Comparison of ENCODE assay signal across 8 cellular contexts in the genomic region with DNA sequence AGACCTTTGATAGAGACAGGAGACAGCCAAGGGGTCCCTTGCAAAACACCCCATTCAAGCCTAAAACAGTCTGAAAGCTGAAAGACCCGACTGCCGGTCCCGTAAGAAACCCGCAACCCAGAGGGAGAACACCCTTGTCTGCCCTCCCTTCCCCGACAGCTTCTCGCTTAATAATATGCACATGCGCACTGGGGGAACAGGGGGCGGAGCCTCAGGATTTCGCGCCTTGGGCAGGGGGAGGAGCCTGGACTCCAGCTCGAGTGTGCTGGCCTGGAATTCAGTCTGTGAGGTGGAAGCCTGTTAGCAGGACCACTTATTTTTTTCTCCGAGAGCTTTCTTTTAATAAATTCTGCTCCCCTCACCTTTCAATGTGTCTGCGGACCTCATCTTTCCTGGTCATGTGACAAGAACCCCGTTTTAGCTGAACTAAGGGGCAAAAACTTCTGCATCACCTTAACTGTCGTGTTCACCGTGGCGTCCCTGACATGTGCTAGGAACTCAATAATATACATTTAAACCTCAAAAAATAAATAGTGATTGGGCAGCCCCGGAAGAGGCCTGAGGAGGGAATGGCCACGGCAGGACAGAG. TPM values are rescaled to one million over a fixed set of nuclear protein-coding genes. Genes with fewer than 3 reads are reported as not detected.
DNase-seq lines count a peak whose midpoint lies in the region; ATAC-seq and TF ChIP-seq lines count a peak whose summit lies in the region.

No MANE protein-coding gene starts in this region.

- H3K36me3 ChIP-seq in thoracic aorta = no peaks in the 10 kb centered on the region

- H3K27ac ChIP-seq in thoracic aorta = peak overlapping the region; percentile 77 to 84

- H3K27me3 ChIP-seq in thoracic aorta (replicated peaks; ENCODE audit: insufficient read depth) = no peaks in the 10 kb centered on the region

- DNase-seq in EH (ENCODE audit: low read depth) = peak; percentile 73
- DNase-seq in activated CD4-positive, alpha-beta T cell treated with anti-CD3 and anti-CD28 coated beads for 48 hours = peak; percentile 85
- DNase-seq in nucleus accumbens (lab: John Stamatoyannopoulos, UW) = peak in 44 of 56 donors; percentile 9 to 71 (median 34)
- no peak for DNase-seq in thoracic aorta (ENCODE audit: low spot score)
- DNase-seq in NCI-H146 (lab: John Stamatoyannopoulos, UW) = no peak

- peak overlapping the region; percentile 71 for H3K4me3 ChIP-seq in thoracic aorta

- ATAC-seq in HG03064 (IDR thresholded peaks at IDR 0.05; ENCODE audit: low read depth, unreplicated experiment) (peak; percentile 62), esophagus mucosa (peak; percentile 36), thoracic aorta (ENCODE audit: insufficient number of reproducible peaks, low FRiP score, low read depth) (peak; percentile 55), HG02852 (IDR thresholded peaks at IDR 0.05; ENCODE audit: unreplicated experiment) (no peak)

- no peaks in the 10 kb centered on the region for H3K9me3 ChIP-seq in thoracic aorta

- peaks cover 21 to 41% of the 10 kb centered on the region in 2 donors for H3K4me1 ChIP-seq in thoracic aorta (ENCODE audit: control insufficient read depth in 1 of 2, low read depth in 2 of 2)

- no peak for TF ChIP-seq CTCF in thoracic aorta (IDR thresholded peaks at IDR 0.05)

RNA-seq across cellular contexts. Expression of gene TNFAIP8L3, which starts 17.0 kb away (rescaled TPM):
- 7.3 TPM for total RNA-seq in esophagus mucosa
- 10 to 100 TPM; 33.3 to 42.0 TPM for total RNA-seq in thoracic aorta

Comparison
In these comparisons a context has a peak if more than half of its experiments do, and no peak if none do; other contexts are left out.
1. DNase-seq: peak in EH (single experiment), activated CD4-positive, alpha-beta T cell treated with anti-CD3 and anti-CD28 coated beads for 48 hours (single experiment) and nucleus accumbens (44 of 56); none in thoracic aorta (single experiment) and NCI-H146 (single experiment).